24 cellular contexts compared by ENCODE assay signal in the genomic region with DNA sequence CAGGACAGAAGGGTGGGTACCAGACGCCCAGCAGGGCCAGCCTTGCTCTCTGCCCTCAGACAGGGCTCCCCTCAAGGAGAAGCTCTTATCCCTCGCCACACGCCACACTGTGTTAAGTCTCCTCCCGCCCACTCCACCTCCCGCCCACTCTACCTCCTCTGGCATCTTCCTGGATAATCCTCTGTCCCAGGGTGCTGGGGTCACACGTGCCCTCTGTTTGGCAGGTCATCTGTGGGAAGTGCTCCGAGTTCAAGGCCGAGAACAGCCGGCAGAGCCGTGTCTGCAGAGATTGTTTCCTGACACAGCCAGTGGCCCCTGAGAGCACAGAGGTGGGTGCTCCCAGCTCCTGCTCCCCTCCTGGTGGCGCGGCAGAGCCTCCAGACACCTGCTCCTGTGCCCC. TPM values are rescaled to one million over a fixed set of nuclear protein-coding genes. Genes with fewer than 3 reads are reported as not detected.
A peak's percentile ranks its signal among the peaks of the same experiment; 100 is the strongest.
DNase-seq lines count a peak whose midpoint lies in the region; ATAC-seq lines count a peak whose summit lies in the region.
"Had no signal": no experiment of that assay in that cellular context is flagged by ENCODE, and none has a peak within 500 bp of the region (broad histone marks: within the 10 kb centered on the region; RNA-seq: fewer than 3 reads in every experiment).

No MANE protein-coding gene starts in this region.

- no peaks in the 10 kb centered on the region for H3K27me3 ChIP-seq in CD8-positive, alpha-beta memory T cell (ENCODE audit: insufficient read depth, low read length, poor library complexity, severe bottlenecking)
- H3K27me3 ChIP-seq: brain microvascular endothelial cell, upper lobe of left lung had no signal

- no peaks in the 10 kb centered on the region for H3K9me3 ChIP-seq in CD8-positive, alpha-beta memory T cell (ENCODE audit: low read length)
- H3K9me3 ChIP-seq: lower lobe of right lung, upper lobe of left lung had no signal

- H3K4me3 Mint-ChIP-seq in activated naive CD4-positive, alpha-beta T cell treated with anti-CD3 and anti-CD28 coated beads for 36 hours: no peak overlapping the region
- H3K4me3 Mint-ChIP-seq in CD8-positive, alpha-beta memory T cell: no peak overlapping the region
- no peak overlapping the region for H3K4me3 Mint-ChIP-seq in central memory CD8-positive, alpha-beta T cell
- no peak overlapping the region for H3K4me3 Mint-ChIP-seq in stimulated activated memory B cell treated with anti-CD40 and anti-IgM and Interleukin-4, amounts not matched to agents 10 μg/mL and 1 μg/mL and 100 μg/mL, for 72 hours
- H3K4me3 Mint-ChIP-seq: GM23338 had no signal

- H3K36me3 ChIP-seq in CD8-positive, alpha-beta memory T cell (ENCODE audit: insufficient read depth, low read length): peaks cover 45% of the 10 kb centered on the region
- H3K36me3 ChIP-seq: brain microvascular endothelial cell had no signal

- H3K27me3 Mint-ChIP-seq in activated naive CD4-positive, alpha-beta T cell treated with anti-CD3 and anti-CD28 coated beads for 36 hours (ENCODE audit: low read depth): no peaks in the 10 kb centered on the region
- H3K27me3 Mint-ChIP-seq in CD8-positive, alpha-beta memory T cell: no peaks in the 10 kb centered on the region
- no peaks in the 10 kb centered on the region for H3K27me3 Mint-ChIP-seq in central memory CD8-positive, alpha-beta T cell
- no peaks in the 10 kb centered on the region for H3K27me3 Mint-ChIP-seq in stimulated activated memory B cell treated with anti-CD40 and anti-IgM and Interleukin-4, amounts not matched to agents 10 μg/mL and 1 μg/mL and 100 μg/mL, for 72 hours

- CTCF ChIA-PET in activated naive CD4-positive, alpha-beta T cell treated with anti-CD3 and anti-CD28 coated beads for 36 hours (lab: Charles Lee): interaction anchor here (0.8 kb wide), 1 partner anchor 76 kb away, joined by 3 read pairs; no protein-coding TSS in a partner anchor
- CTCF ChIA-PET in CD8-positive, alpha-beta memory T cell (lab: Charles Lee): interaction anchor here (2.1 kb wide), 1 partner anchor 29 kb away, joined by 10 read pairs; no protein-coding TSS in a partner anchor

- no peaks in the 10 kb centered on the region for H3K9me3 Mint-ChIP-seq in activated naive CD4-positive, alpha-beta T cell treated with anti-CD3 and anti-CD28 coated beads for 36 hours
- no peaks in the 10 kb centered on the region for H3K9me3 Mint-ChIP-seq in CD8-positive, alpha-beta memory T cell
- H3K9me3 Mint-ChIP-seq in central memory CD8-positive, alpha-beta T cell: no peaks in the 10 kb centered on the region
- peaks cover 4% of the 10 kb centered on the region for H3K9me3 Mint-ChIP-seq in stimulated activated memory B cell treated with anti-CD40 and anti-IgM and Interleukin-4, amounts not matched to agents 10 μg/mL and 1 μg/mL and 100 μg/mL, for 72 hours
- H3K9me3 Mint-ChIP-seq: GM23338 had no signal

- H3K27ac ChIP-seq in CD8-positive, alpha-beta memory T cell (ENCODE audit: low read depth, low read length): no peak overlapping the region
- H3K27ac ChIP-seq: brain microvascular endothelial cell, C4-2B, lower lobe of right lung had no signal

- peak overlapping the region; percentile 47 for H3K27ac Mint-ChIP-seq in activated naive CD4-positive, alpha-beta T cell treated with anti-CD3 and anti-CD28 coated beads for 36 hours
- H3K27ac Mint-ChIP-seq in CD8-positive, alpha-beta memory T cell: peak overlapping the region in 6 of 8 donors; percentile 53 to 89 (median 78)
- H3K27ac Mint-ChIP-seq in central memory CD8-positive, alpha-beta T cell (ENCODE audit: low read depth): peak overlapping the region; percentile 85
- H3K27ac Mint-ChIP-seq in stimulated activated memory B cell treated with anti-CD40 and anti-IgM and Interleukin-4, amounts not matched to agents 10 μg/mL and 1 μg/mL and 100 μg/mL, for 72 hours: peak overlapping the region; percentile 53
- H3K27ac Mint-ChIP-seq: GM23338 had no signal

- H3K4me3 ChIP-seq in CD8-positive, alpha-beta memory T cell (ENCODE audit: low read length): no peak overlapping the region
- H3K4me3 ChIP-seq: GM23338, lower lobe of right lung, skin epidermis, upper lobe of left lung had no signal

- peaks cover 32% of the 10 kb centered on the region for H3K36me3 Mint-ChIP-seq in activated naive CD4-positive, alpha-beta T cell treated with anti-CD3 and anti-CD28 coated beads for 36 hours (ENCODE audit: low read depth)
- peaks cover 14 to 84% (median 18%) of the 10 kb centered on the region in 3 donors for H3K36me3 Mint-ChIP-seq in CD8-positive, alpha-beta memory T cell
- peaks cover 42% of the 10 kb centered on the region for H3K36me3 Mint-ChIP-seq in central memory CD8-positive, alpha-beta T cell (ENCODE audit: insufficient read depth)
- peaks cover 59% of the 10 kb centered on the region for H3K36me3 Mint-ChIP-seq in stimulated activated memory B cell treated with anti-CD40 and anti-IgM and Interleukin-4, amounts not matched to agents 10 μg/mL and 1 μg/mL and 100 μg/mL, for 72 hours

- intact Hi-C loops in activated naive CD4-positive, alpha-beta T cell treated with anti-CD3 and anti-CD28 coated beads for 36 hours (cut with micrococcal nuclease): no loop called here

- no peak for ATAC-seq in central memory CD8-positive, alpha-beta T cell (replicated peaks; ENCODE audit: extremely low read depth, poor library complexity, severe bottlenecking)
- ATAC-seq in stimulated activated memory B cell treated with anti-CD40 and anti-IgM and Interleukin-4, amounts not matched to agents 10 μg/mL and 1 μg/mL and 100 μg/mL, for 72 hours: no peak
- ATAC-seq: GM23338 had no signal

- H3K4me1 Mint-ChIP-seq in activated naive CD4-positive, alpha-beta T cell treated with anti-CD3 and anti-CD28 coated beads for 36 hours (ENCODE audit: low read depth): peaks cover 76% of the 10 kb centered on the region
- peaks cover 50 to 82% (median 54%) of the 10 kb centered on the region in 3 donors for H3K4me1 Mint-ChIP-seq in CD8-positive, alpha-beta memory T cell
- H3K4me1 Mint-ChIP-seq in central memory CD8-positive, alpha-beta T cell: peaks cover 37% of the 10 kb centered on the region
- peaks cover 75% of the 10 kb centered on the region for H3K4me1 Mint-ChIP-seq in stimulated activated memory B cell treated with anti-CD40 and anti-IgM and Interleukin-4, amounts not matched to agents 10 μg/mL and 1 μg/mL and 100 μg/mL, for 72 hours

- H3K4me1 ChIP-seq in CD8-positive, alpha-beta memory T cell (ENCODE audit: insufficient read depth, low read length): peaks cover 55% of the 10 kb centered on the region

- POLR2A ChIA-PET in CD8-positive, alpha-beta memory T cell (lab: Charles Lee): interaction anchor here (0.5 kb wide), 1 partner anchor 43 kb away, joined by 3 read pairs; no protein-coding TSS in a partner anchor

- no peak for DNase-seq in activated naive CD4-positive, alpha-beta T cell treated with anti-CD3 and anti-CD28 coated beads for 36 hours
- no peak for DNase-seq in activated naive CD4-positive, alpha-beta T cell treated with Interleukin-2 at 50 U/mL for 16 hours
- DNase-seq in CD8-positive, alpha-beta memory T cell: no peak
- DNase-seq in central memory CD8-positive, alpha-beta T cell (ENCODE audit: low spot score in 2 of 2): no peak
- no peak for DNase-seq in NCI-H2081 treated with DMSO at 0.1 percent for 48 hours (lab: John Stamatoyannopoulos, UW)
- DNase-seq in inferior parietal cortex (ENCODE audit: extremely low spot score): no peak
- no peak for DNase-seq in MV-4-11 (lab: John Stamatoyannopoulos, UW)
- DNase-seq: ACHN; activated T-cell treated with anti-CD3 and anti-CD28 coated beads for 4 hours; brain microvascular endothelial cell; DMS153; kidney; lower lobe of right lung; NCI-H1092 treated with DMSO at 0.1 percent for 48 hours; NCI-H2029 treated with DMSO at 0.1 percent for 48 hours; occipital lobe; OCI-M1; stimulated activated naive CD4-positive, alpha-beta T cell treated with Interleukin-2 at 50 U/mL for 16 hours; upper lobe of left lung had no signal

RNA-seq across cellular contexts. Expression of gene SUSD3, which starts 26.0 kb away (rescaled TPM):
- total RNA-seq in activated naive CD4-positive, alpha-beta T cell treated with anti-CD3 and anti-CD28 coated beads for 36 hours: 10 to 100 TPM; 62.7 to 68.3 TPM
- 10 to 100 TPM; 11.3 to 12.3 TPM for total RNA-seq in CD8-positive, alpha-beta memory T cell
- polyA plus RNA-seq in CD8-positive, alpha-beta memory T cell: 103 TPM
- total RNA-seq: G401 had no signal

Comparison
In these comparisons a context has a peak if more than half of its experiments do, and no peak if none do; other contexts are left out.
1. RNA of gene SUSD3, which starts 26.0 kb away (total RNA-seq): 62.7 to 68.3 TPM in activated naive CD4-positive, alpha-beta T cell treated with anti-CD3 and anti-CD28 coated beads for 36 hours; 11.3 to 12.3 TPM in CD8-positive, alpha-beta memory T cell; every median in the first group is over 4 times any median in the second.
2. Peak in every context shown above with its lines, with median percentiles within 50 percentile points of each other: H3K27ac Mint-ChIP-seq.